11 cellular contexts compared by ENCODE assay signal in genomic region chr5:134609232-134609851, GRCh38. TPM values are rescaled to one million over a fixed set of nuclear protein-coding genes. Genes with fewer than 3 reads are reported as not detected.
DNase-seq lines count a peak whose midpoint lies in the region; ATAC-seq and TF ChIP-seq lines count a peak whose summit lies in the region.
"Had no signal": no experiment of that assay in that cellular context is flagged by ENCODE, and none has a peak within 500 bp of the region (broad histone marks: within the 10 kb centered on the region; RNA-seq: fewer than 3 reads in every experiment).

No MANE protein-coding gene starts in this region.

- H3K14ac ChIP-seq in trophoblast cell (ENCODE audit: low read length): no peak overlapping the region

- peaks cover 0 to 21% of the 10 kb centered on the region in 2 experiments for H3K36me3 ChIP-seq in trophoblast cell (ENCODE audit: control insufficient read depth in 1 of 2, insufficient read depth in 2 of 2, low read length in 2 of 2)

- no peaks in the 10 kb centered on the region for H3K27me3 Mint-ChIP-seq in activated CD4-positive, alpha-beta T cell treated with anti-CD3 and anti-CD28 coated beads, Interleukin-2, amount 10 ng/mL, durations not matched to agents 24 days and 14 days
- H3K27me3 Mint-ChIP-seq in activated CD8-positive, alpha-beta T cell treated with anti-CD3 and anti-CD28 coated beads for 36 hours: no peaks in the 10 kb centered on the region
- H3K27me3 Mint-ChIP-seq: IgD-negative memory B cell had no signal

- no peak overlapping the region for H4K91ac ChIP-seq in trophoblast cell (ENCODE audit: low read depth, low read length)

- POLR2A ChIA-PET in activated CD8-positive, alpha-beta T cell treated with anti-CD3 and anti-CD28 coated beads for 36 hours (lab: Charles Lee): interaction anchor here (1.2 kb wide), 1 partner anchor 84 kb away, joined by 4 read pairs; the partner anchor contains the start of gene JADE2

- H3K4me3 ChIP-seq in trophoblast cell (ENCODE audit: low read depth, low read length): no peak overlapping the region

- no peaks in the 10 kb centered on the region for H3K4me1 ChIP-seq in trophoblast cell (ENCODE audit: control insufficient read depth in 1 of 2, insufficient read depth in 2 of 2, low read length in 2 of 2)

- H3K18ac ChIP-seq in trophoblast cell (ENCODE audit: low read length): no peak overlapping the region

- no peak for TF ChIP-seq CTCF in activated CD8-positive, alpha-beta T cell treated with anti-CD3 and anti-CD28 coated beads for 36 hours (IDR thresholded peaks at IDR 0.05)

- peak; percentile 72 for DNase-seq in activated CD4-positive, alpha-beta T cell treated with anti-CD3 and anti-CD28 coated beads, Interleukin-2, amount 10 ng/mL, durations not matched to agents 24 days and 14 days
- no peak for DNase-seq in activated CD4-positive, alpha-beta T cell treated with anti-CD3 and anti-CD28 coated beads, Interleukin-2, amount 50 U/mL, for 48 hours
- DNase-seq in activated CD8-positive, alpha-beta T cell treated with anti-CD3 and anti-CD28 coated beads for 36 hours: no peak
- DNase-seq in putamen (ENCODE audit: low spot score) (peak; percentile 67), trophoblast cell (no peak)
- DNase-seq: activated CD8-positive, alpha-beta memory T cell treated with anti-CD3 and anti-CD28 coated beads, Interleukin-2, amount 50 U/mL, for 48 hours had no signal

- no CpG with 5 or more reads among the region's 3 CpGs for WGBS in trophoblast cell (ENCODE audit: extremely low coverage, insufficient coverage, insufficient read length)

- no peak overlapping the region for H4K12ac ChIP-seq in trophoblast cell (ENCODE audit: low read depth, low read length)

- no peak overlapping the region for H3K4me2 ChIP-seq in trophoblast cell (ENCODE audit: low read length)

- peak overlapping the region; percentile 95 for H3K27ac Mint-ChIP-seq in activated CD4-positive, alpha-beta T cell treated with anti-CD3 and anti-CD28 coated beads, Interleukin-2, amount 10 ng/mL, durations not matched to agents 24 days and 14 days
- H3K27ac Mint-ChIP-seq in activated CD8-positive, alpha-beta T cell treated with anti-CD3 and anti-CD28 coated beads for 36 hours: peak overlapping the region; percentile 72
- H3K27ac Mint-ChIP-seq: IgD-negative memory B cell had no signal

- no peak overlapping the region for H2BK5ac ChIP-seq in trophoblast cell (ENCODE audit: low read depth, low read length, poor library complexity)

- no peak overlapping the region for H2BK12ac ChIP-seq in trophoblast cell (ENCODE audit: low read length)

- H3K4ac ChIP-seq in trophoblast cell (ENCODE audit: low read depth, low read length): no peak overlapping the region

- no peak overlapping the region for H4K8ac ChIP-seq in trophoblast cell (ENCODE audit: low read depth, low read length)

- peak; percentile 44 for ATAC-seq in HG02840 (IDR thresholded peaks at IDR 0.05; ENCODE audit: low FRiP score, unreplicated experiment)
- ATAC-seq in activated CD8-positive, alpha-beta T cell treated with anti-CD3 and anti-CD28 coated beads for 36 hours: peak; percentile 75
- ATAC-seq in HG03025 (IDR thresholded peaks at IDR 0.05; ENCODE audit: low FRiP score, unreplicated experiment): no peak
- no peak for ATAC-seq in GM21576 (IDR thresholded peaks at IDR 0.05; ENCODE audit: unreplicated experiment)
- ATAC-seq: Panc1 had no signal

- no peak overlapping the region for H3K27ac ChIP-seq in trophoblast cell (ENCODE audit: low read depth, low read length)

- no peaks in the 10 kb centered on the region for H3K9me3 Mint-ChIP-seq in activated CD4-positive, alpha-beta T cell treated with anti-CD3 and anti-CD28 coated beads, Interleukin-2, amount 10 ng/mL, durations not matched to agents 24 days and 14 days
- H3K9me3 Mint-ChIP-seq in activated CD8-positive, alpha-beta T cell treated with anti-CD3 and anti-CD28 coated beads for 36 hours: no peaks in the 10 kb centered on the region
- H3K9me3 Mint-ChIP-seq: IgD-negative memory B cell had no signal

- peak overlapping the region; percentile 76 for H3K4me3 Mint-ChIP-seq in activated CD4-positive, alpha-beta T cell treated with anti-CD3 and anti-CD28 coated beads, Interleukin-2, amount 10 ng/mL, durations not matched to agents 24 days and 14 days
- no peak overlapping the region for H3K4me3 Mint-ChIP-seq in activated CD8-positive, alpha-beta T cell treated with anti-CD3 and anti-CD28 coated beads for 36 hours

- H3K4me1 Mint-ChIP-seq in activated CD4-positive, alpha-beta T cell treated with anti-CD3 and anti-CD28 coated beads, Interleukin-2, amount 10 ng/mL, durations not matched to agents 24 days and 14 days: peaks cover 51% of the 10 kb centered on the region
- H3K4me1 Mint-ChIP-seq in activated CD8-positive, alpha-beta T cell treated with anti-CD3 and anti-CD28 coated beads for 36 hours (ENCODE audit: low read depth): peaks cover 29% of the 10 kb centered on the region

- H3K36me3 Mint-ChIP-seq in activated CD4-positive, alpha-beta T cell treated with anti-CD3 and anti-CD28 coated beads, Interleukin-2, amount 10 ng/mL, durations not matched to agents 24 days and 14 days (ENCODE audit: low read depth): peaks cover 73% of the 10 kb centered on the region
- peaks cover 42% of the 10 kb centered on the region for H3K36me3 Mint-ChIP-seq in activated CD8-positive, alpha-beta T cell treated with anti-CD3 and anti-CD28 coated beads for 36 hours (ENCODE audit: low read depth)

- H3K9ac ChIP-seq in trophoblast cell (ENCODE audit: low read length): no peak overlapping the region

- no peak overlapping the region for H2AK5ac ChIP-seq in trophoblast cell (ENCODE audit: low read length)

- H3K23ac ChIP-seq in trophoblast cell (ENCODE audit: low read length): no peak overlapping the region

- H2BK120ac ChIP-seq in trophoblast cell (ENCODE audit: insufficient read depth, low read length, poor library complexity): no peak overlapping the region

- no peak overlapping the region for H2AFZ ChIP-seq in trophoblast cell (ENCODE audit: insufficient read depth, low read length, poor library complexity)

- CTCF ChIA-PET in activated CD8-positive, alpha-beta T cell treated with anti-CD3 and anti-CD28 coated beads for 36 hours (lab: Charles Lee): interaction anchor here (1.2 to 2.0 kb wide), 2 partner anchors 22 to 31 kb away, joined by 6 to 8 read pairs; no protein-coding TSS in a partner anchor

- no peaks in the 10 kb centered on the region for H3K9me3 ChIP-seq in trophoblast cell (ENCODE audit: insufficient read depth, low read depth, low read length)

- H3K79me1 ChIP-seq in trophoblast cell (ENCODE audit: low read length): no peaks in the 10 kb centered on the region

- no peaks in the 10 kb centered on the region for H3K27me3 ChIP-seq in trophoblast cell (ENCODE audit: insufficient read depth, low read length)

- H3K79me2 ChIP-seq in trophoblast cell (ENCODE audit: control insufficient read depth, insufficient read depth, low read length, poor library complexity): no peaks in the 10 kb centered on the region

- intact Hi-C loops in activated CD4-positive, alpha-beta T cell treated with anti-CD3 and anti-CD28 coated beads, Interleukin-2, amount 10 ng/mL, durations not matched to agents 24 days and 14 days (cut with micrococcal nuclease): loop anchor here (1.0 to 10.0 kb wide), 2 partner anchors 129 to 295 kb away; partner anchors contain the start of genes CAMLG and PCBD2
- intact Hi-C loops in activated CD8-positive, alpha-beta T cell treated with anti-CD3 and anti-CD28 coated beads for 36 hours (cut with micrococcal nuclease): no loop called here

RNA-seq across cellular contexts. Expression of gene SAR1B, which starts 23.3 kb away (rescaled TPM):
- 43.9 and 56.2 TPM in 2 replicates for total RNA-seq in activated CD4-positive, alpha-beta T cell treated with anti-CD3 and anti-CD28 coated beads, Interleukin-2, amount 10 ng/mL, durations not matched to agents 24 days and 14 days
- total RNA-seq in activated CD8-positive, alpha-beta T cell treated with anti-CD3 and anti-CD28 coated beads for 36 hours: 10 to 100 TPM; 49.7 to 55.4 TPM
- 43.0 and 44.4 TPM in 2 replicates for polyA plus RNA-seq in trophoblast cell (2013)

RNA-seq across cellular contexts. Expression of gene SEC24A, which starts 39.2 kb away (rescaled TPM):
- total RNA-seq in activated CD4-positive, alpha-beta T cell treated with anti-CD3 and anti-CD28 coated beads, Interleukin-2, amount 10 ng/mL, durations not matched to agents 24 days and 14 days: 29.4 and 31.2 TPM in 2 replicates
- 10 to 100 TPM; 29.3 to 30.5 TPM for total RNA-seq in activated CD8-positive, alpha-beta T cell treated with anti-CD3 and anti-CD28 coated beads for 36 hours
- 61.9 and 65.9 TPM in 2 replicates for polyA plus RNA-seq in trophoblast cell (2013)

Comparison
In these comparisons a context has a peak if more than half of its experiments do, and no peak if none do; other contexts are left out.
1. DNase-seq: peak in activated CD4-positive, alpha-beta T cell treated with anti-CD3 and anti-CD28 coated beads, Interleukin-2, amount 10 ng/mL, durations not matched to agents 24 days and 14 days (single experiment) and putamen (single experiment); none in activated CD4-positive, alpha-beta T cell treated with anti-CD3 and anti-CD28 coated beads, Interleukin-2, amount 50 U/mL, for 48 hours (0 of 2), activated CD8-positive, alpha-beta T cell treated with anti-CD3 and anti-CD28 coated beads for 36 hours (single experiment) and trophoblast cell (0 of 2).
2. ATAC-seq: peak in HG02840 (single experiment) and activated CD8-positive, alpha-beta T cell treated with anti-CD3 and anti-CD28 coated beads for 36 hours (single experiment); none in HG03025 (single experiment) and GM21576 (single experiment).